In genomic region chr12:117872521-117873169, GRCh38 we compare ENCODE assay signal across 25 cellular contexts.
A peak's percentile ranks its signal among the peaks of the same experiment; 100 is the strongest.
DNase-seq lines count a peak whose midpoint lies in the region; ATAC-seq and TF ChIP-seq lines count a peak whose summit lies in the region.
"Had no signal": no experiment of that assay in that cellular context is flagged by ENCODE, and none has a peak within 500 bp of the region (broad histone marks: within the 10 kb centered on the region; RNA-seq: fewer than 3 reads in every experiment).

No MANE protein-coding gene starts in this region.

- no peaks in the 10 kb centered on the region for H4K20me1 ChIP-seq in GM23248 (ENCODE audit: insufficient read depth)

- no peaks in the 10 kb centered on the region for H3K4me1 ChIP-seq in GM23248 (ENCODE audit: insufficient read depth)
- H3K4me1 ChIP-seq in effector memory CD4-positive, alpha-beta T cell (ENCODE audit: control insufficient read depth, insufficient read depth, low read length, poor library complexity, severe bottlenecking) = peaks cover 3% of the 10 kb centered on the region
- H3K4me1 ChIP-seq: gastroesophageal sphincter, pancreas, right lobe of liver had no signal

- H3K27me3 ChIP-seq in GM23248 (replicated peaks; ENCODE audit: insufficient read depth) = no peaks in the 10 kb centered on the region
- no peaks in the 10 kb centered on the region for H3K27me3 ChIP-seq in effector memory CD4-positive, alpha-beta T cell (replicated peaks; ENCODE audit: control insufficient read depth, insufficient read depth, low read length, poor library complexity, severe bottlenecking)
- H3K27me3 ChIP-seq: pancreas, right lobe of liver had no signal

- DNase-seq in AG10803 (ENCODE audit: low read depth) (peak; percentile 36), GM23248 (peak; percentile 30), medulla oblongata (ENCODE audit: extremely low spot score) (peak; percentile 72)
- DNase-seq in effector memory CD4-positive, alpha-beta T cell = no peak
- no peak for DNase-seq in effector memory CD8-positive, alpha-beta T cell
- DNase-seq: activated CD4-positive, alpha-beta T cell treated with anti-CD3 and anti-CD28 coated beads, Interleukin-2, amount 10 ng/mL, durations not matched to agents 24 days and 14 days; aorta; Calu3; EL; IMR-90; kidney; NCI-H1105 treated with DMSO at 0.1 percent for 48 hours; NCI-H2227 treated with DMSO at 0.1 percent for 48 hours; pancreas; right lobe of liver; T-helper 17 cell had no signal

- no peak for TF ChIP-seq CTCF in AG10803 (conservative IDR thresholded peaks at IDR 0.05; ENCODE audit: low read length)

- H3K4me3 ChIP-seq in AG10803 (ENCODE audit: low read length) = no peak overlapping the region
- no peak overlapping the region for H3K4me3 ChIP-seq in GM23248
- no peak overlapping the region for H3K4me3 ChIP-seq in effector memory CD4-positive, alpha-beta T cell (ENCODE audit: insufficient read depth, low read depth, low read length, poor library complexity, severe bottlenecking)
- H3K4me3 ChIP-seq: gastroesophageal sphincter, pancreas, right lobe of liver, SK-N-MC had no signal

- no peaks in the 10 kb centered on the region for H3K9me2 ChIP-seq in GM23248 (ENCODE audit: insufficient read depth)

- H3K9me3 ChIP-seq in GM23248 (ENCODE audit: low read depth) = no peaks in the 10 kb centered on the region
- H3K9me3 ChIP-seq in effector memory CD4-positive, alpha-beta T cell (ENCODE audit: control insufficient read depth, low read length) = no peaks in the 10 kb centered on the region
- H3K9me3 ChIP-seq: gastroesophageal sphincter, pancreas, right lobe of liver had no signal

- in situ Hi-C loops in GM23248 (cut with MboI) = loop anchor here (10.0 kb wide), 1 partner anchor 152 kb away; no protein-coding TSS in a partner anchor

- no peaks in the 10 kb centered on the region for H3K79me2 ChIP-seq in GM23248 (ENCODE audit: insufficient read depth)

- H3K9me3 Mint-ChIP-seq in effector memory CD8-positive, alpha-beta T cell = no peaks in the 10 kb centered on the region
- H3K9me3 Mint-ChIP-seq: activated CD4-positive, alpha-beta T cell treated with anti-CD3 and anti-CD28 coated beads, Interleukin-2, amount 10 ng/mL, durations not matched to agents 24 days and 14 days; activated naive CD4-positive, alpha-beta T cell treated with anti-CD3 and anti-CD28 coated beads, Interleukin-2, amount 50 U/mL, for 24 hours; memory B cell; natural killer cell treated with Interleukin-12 subunit alpha and Interleukin-12 subunit beta and Interleukin-15 and Interleukin-18, amount 100 ng/mL, for 72 hours had no signal

- H3K27me3 Mint-ChIP-seq in effector memory CD8-positive, alpha-beta T cell = peaks cover 7 to 22% of the 10 kb centered on the region in 2 donors

- H3K4me3 Mint-ChIP-seq in effector memory CD8-positive, alpha-beta T cell = no peak overlapping the region
- H3K4me3 Mint-ChIP-seq: activated CD4-positive, alpha-beta T cell treated with anti-CD3 and anti-CD28 coated beads, Interleukin-2, amount 10 ng/mL, durations not matched to agents 24 days and 14 days; activated naive CD4-positive, alpha-beta T cell treated with anti-CD3 and anti-CD28 coated beads, Interleukin-2, amount 50 U/mL, for 24 hours; memory B cell; natural killer cell treated with Interleukin-12 subunit alpha and Interleukin-12 subunit beta and Interleukin-15 and Interleukin-18, amount 100 ng/mL, for 72 hours; T-helper 17 cell had no signal

- ATAC-seq in HG02642 (IDR thresholded peaks at IDR 0.05; ENCODE audit: poor library complexity, unreplicated experiment) = no peak
- ATAC-seq in HG03039 (IDR thresholded peaks at IDR 0.05; ENCODE audit: unreplicated experiment) = no peak
- no peak for ATAC-seq in effector memory CD8-positive, alpha-beta T cell (replicated peaks)
- ATAC-seq: gastroesophageal sphincter; natural killer cell treated with Interleukin-12 subunit alpha and Interleukin-12 subunit beta and Interleukin-15 and Interleukin-18, amount 100 ng/mL, for 72 hours; pancreas; right lobe of liver; T-helper 17 cell had no signal

- H3K4me2 ChIP-seq in GM23248 (ENCODE audit: unreplicated experiment) = no peak overlapping the region

- H3K9ac ChIP-seq in GM23248 = no peak overlapping the region

- H2AFZ ChIP-seq in GM23248 = no peak overlapping the region

- no peaks in the 10 kb centered on the region for H3F3A ChIP-seq in GM23248 (ENCODE audit: insufficient read depth)

- WGBS in GM23248 (ENCODE audit: low coverage in 1 of 2, low lambda C conversion rate in 2 of 2, missing lambda C conversion rate in 2 of 2), 2 experiments = 43 to 44% methylated on average over 7 of the region's 7 CpGs

- peaks cover 6 to 11% of the 10 kb centered on the region in 2 donors for H3K4me1 Mint-ChIP-seq in effector memory CD8-positive, alpha-beta T cell (ENCODE audit: low read depth in 2 of 2)
- H3K4me1 Mint-ChIP-seq: activated naive CD4-positive, alpha-beta T cell treated with anti-CD3 and anti-CD28 coated beads, Interleukin-2, amount 50 U/mL, for 24 hours had no signal

- H3K36me3 Mint-ChIP-seq in effector memory CD8-positive, alpha-beta T cell (ENCODE audit: insufficient read depth) = peaks cover 9% of the 10 kb centered on the region
- H3K36me3 Mint-ChIP-seq: activated naive CD4-positive, alpha-beta T cell treated with anti-CD3 and anti-CD28 coated beads, Interleukin-2, amount 50 U/mL, for 24 hours; memory B cell; natural killer cell treated with Interleukin-12 subunit alpha and Interleukin-12 subunit beta and Interleukin-15 and Interleukin-18, amount 100 ng/mL, for 72 hours had no signal

- no peak overlapping the region for H3K27ac Mint-ChIP-seq in effector memory CD8-positive, alpha-beta T cell
- H3K27ac Mint-ChIP-seq: activated CD4-positive, alpha-beta T cell treated with anti-CD3 and anti-CD28 coated beads, Interleukin-2, amount 10 ng/mL, durations not matched to agents 24 days and 14 days; activated naive CD4-positive, alpha-beta T cell treated with anti-CD3 and anti-CD28 coated beads, Interleukin-2, amount 50 U/mL, for 24 hours; memory B cell; natural killer cell treated with Interleukin-12 subunit alpha and Interleukin-12 subunit beta and Interleukin-15 and Interleukin-18, amount 100 ng/mL, for 72 hours; T-helper 17 cell had no signal

- H3K36me3 ChIP-seq in GM23248 (ENCODE audit: low read depth) = no peaks in the 10 kb centered on the region
- H3K36me3 ChIP-seq in effector memory CD4-positive, alpha-beta T cell (ENCODE audit: control insufficient read depth, insufficient read depth, low read length) = no peaks in the 10 kb centered on the region
- H3K36me3 ChIP-seq: gastroesophageal sphincter, pancreas, right lobe of liver had no signal

- H3K27ac ChIP-seq in GM23248 (no peak overlapping the region), angular gyrus (ENCODE audit: low read depth, low read length) (peak overlapping the region; percentile 94)
- no peak overlapping the region for H3K27ac ChIP-seq in effector memory CD4-positive, alpha-beta T cell (ENCODE audit: insufficient read depth, low read length, poor library complexity, severe bottlenecking)
- H3K27ac ChIP-seq: C4-2B, gastroesophageal sphincter, pancreas, right lobe of liver, SK-N-MC had no signal

Comparison
In these comparisons a context has a peak if more than half of its experiments do, and no peak if none do; other contexts are left out.
1. DNase-seq: peak in AG10803 (single experiment), GM23248 (single experiment) and medulla oblongata (single experiment); none in effector memory CD4-positive, alpha-beta T cell (0 of 3) and effector memory CD8-positive, alpha-beta T cell (0 of 3).